ENCODE assay signal across 14 cellular contexts in genomic region chr17:1521067-1521466, GRCh38.
"Had no signal": no experiment of that assay in that cellular context is flagged by ENCODE, and none has a peak within 500 bp of the region (broad histone marks: within the 10 kb centered on the region; RNA-seq: fewer than 3 reads in every experiment).

No MANE protein-coding gene starts in this region.

- H3K4me3 Mint-ChIP-seq: activated CD4-positive, alpha-beta memory T cell treated with anti-CD3 and anti-CD28 coated beads for 36 hours; stimulated activated memory B cell treated with anti-CD40 and anti-IgM and Interleukin-4, amounts not matched to agents 10 μg/mL and 1 μg/mL and 100 μg/mL, for 72 hours; T-helper 2 cell treated with Interferon-gamma antibody and Interleukin-4, amounts not matched to agents 5 μg/mL and 100 μg/mL, for 36 hours had no signal

- H2AFZ ChIP-seq: hepatocyte had no signal

- H3K4me3 ChIP-seq: coronary artery, hepatocyte, right atrium auricular region, spleen, tibial nerve had no signal

- H3K27me3 Mint-ChIP-seq: activated CD4-positive, alpha-beta memory T cell treated with anti-CD3 and anti-CD28 coated beads for 36 hours; stimulated activated memory B cell treated with anti-CD40 and anti-IgM and Interleukin-4, amounts not matched to agents 10 μg/mL and 1 μg/mL and 100 μg/mL, for 72 hours had no signal

- H3K27ac Mint-ChIP-seq: activated CD4-positive, alpha-beta memory T cell treated with anti-CD3 and anti-CD28 coated beads for 36 hours; stimulated activated memory B cell treated with anti-CD40 and anti-IgM and Interleukin-4, amounts not matched to agents 10 μg/mL and 1 μg/mL and 100 μg/mL, for 72 hours; T-helper 2 cell treated with Interferon-gamma antibody and Interleukin-4, amounts not matched to agents 5 μg/mL and 100 μg/mL, for 36 hours had no signal

- H3K27ac ChIP-seq: coronary artery, epithelial cell of prostate, hepatocyte, neutrophil, right atrium auricular region, tibial nerve had no signal

- H3K27me3 ChIP-seq: hepatocyte, neutrophil, right atrium auricular region, spleen, tibial nerve had no signal

- DNase-seq: activated CD4-positive, alpha-beta memory T cell treated with anti-CD3 and anti-CD28 coated beads for 36 hours; activated naive CD4-positive, alpha-beta T cell treated with Interleukin-2 at 50 U/mL for 16 hours; caudate nucleus; effector CD4-positive, alpha-beta T cell; spleen; stimulated activated CD4-positive, alpha-beta T cell treated with anti-CD3 and anti-CD28 coated beads, Interleukin-1b, Interleukin-23, amount 100 ng/mL, for 48 hours had no signal

- H3K4me2 ChIP-seq: hepatocyte had no signal

- H3K9me3 Mint-ChIP-seq: activated CD4-positive, alpha-beta memory T cell treated with anti-CD3 and anti-CD28 coated beads for 36 hours; stimulated activated memory B cell treated with anti-CD40 and anti-IgM and Interleukin-4, amounts not matched to agents 10 μg/mL and 1 μg/mL and 100 μg/mL, for 72 hours; T-helper 2 cell treated with Interferon-gamma antibody and Interleukin-4, amounts not matched to agents 5 μg/mL and 100 μg/mL, for 36 hours had no signal

- H3K9me3 ChIP-seq: neutrophil, right atrium auricular region, spleen, tibial nerve had no signal
